22 cellular contexts compared by ENCODE assay signal in the genomic region with DNA sequence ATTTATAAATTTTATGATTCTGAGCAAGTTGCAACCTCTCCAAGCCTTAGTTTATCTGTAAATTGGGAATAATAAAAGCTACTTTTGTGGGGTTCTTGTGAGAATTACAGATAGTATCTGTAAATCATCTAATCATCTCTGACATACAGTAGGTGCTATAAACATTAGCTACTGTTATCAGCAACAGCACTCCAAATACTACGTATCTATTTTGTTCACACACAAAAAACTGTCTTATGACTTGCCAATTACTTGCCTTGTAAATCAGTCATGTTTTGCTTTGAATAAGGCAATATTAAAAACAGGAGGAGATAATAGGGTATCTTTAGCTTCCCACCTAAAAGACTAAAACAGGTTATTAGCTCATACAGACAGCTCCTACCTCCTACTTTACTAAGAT.
"Had no signal": no experiment of that assay in that cellular context is flagged by ENCODE, and none has a peak within 500 bp of the region (broad histone marks: within the 10 kb centered on the region; RNA-seq: fewer than 3 reads in every experiment).

No MANE protein-coding gene starts in this region.

- H3K9me3 ChIP-seq: MG63, SJSA1, SK-N-SH had no signal

- H3K4me1 ChIP-seq: SJSA1 had no signal

- FAIRE-seq: RCC 7860 had no signal

- H3K4me3 ChIP-seq: MG63, SJSA1 had no signal

- H3K27ac ChIP-seq: SJSA1 had no signal

- H3K36me3 ChIP-seq: MG63 had no signal

- H3K27me3 ChIP-seq: MG63, SJSA1 had no signal

- DNase-seq: Karpas-422, KG1, MG63, NCI-H1092, NCI-H1105 treated with DMSO at 0.1 percent for 48 hours, NCI-H1417 treated with DMSO at 0.1 percent for 48 hours, NCI-H146, NCI-H1694 treated with DMSO at 0.1 percent for 48 hours, NCI-H1930, NCI-H2081, NCI-H2107, NCI-H2227 treated with DMSO at 0.1 percent for 48 hours, NCI-H524, NCI-H526 treated with DMSO at 0.1 percent for 48 hours, NCI-H774, Right ventricle myocardium superior, RPMI8226, SIG-M5, SK-N-SH, SW 1271 had no signal
